In genomic region chr5:112923148-112923917, GRCh38 we compare ENCODE assay signal across 8 cellular contexts. TPM values are rescaled to one million over a fixed set of nuclear protein-coding genes. Genes with fewer than 3 reads are reported as not detected.
DNase-seq lines count a peak whose midpoint lies in the region; ATAC-seq and TF ChIP-seq lines count a peak whose summit lies in the region.

No MANE protein-coding gene starts in this region.

- peak; percentile 44 to 49 for DNase-seq in activated T-cell treated with anti-CD3 and anti-CD28 coated beads, Interleukin-2, amount 50 U/mL, for 48 hours
- peak; percentile 61 for DNase-seq in natural killer cell treated with Interleukin-12 subunit alpha and Interleukin-12 subunit beta and Interleukin-15 and Interleukin-18, amount 100 ng/mL, for 72 hours (ENCODE audit: low spot score)
- no peak for DNase-seq in testis
- no peak for DNase-seq in cerebellar nuclear complex (lab: John Stamatoyannopoulos, UW)
- no peak for DNase-seq in NCI-H2081 (lab: John Stamatoyannopoulos, UW)

- H3K4me1 Mint-ChIP-seq in natural killer cell treated with Interleukin-12 subunit alpha and Interleukin-12 subunit beta and Interleukin-15 and Interleukin-18, amount 100 ng/mL, for 72 hours (ENCODE audit: low read depth in 2 of 2) = peaks cover 39 to 55% of the 10 kb centered on the region in 2 donors

- intact Hi-C loops in testis (cut with DNase I; ENCODE audit: low total_unique reads) = no loop called here

- H3K4me1 ChIP-seq in testis = peaks cover 4% of the 10 kb centered on the region

- peak overlapping the region; percentile 65; the same call in 1 of the 2 replicates for H3K4me3 ChIP-seq in GM08714 (ENCODE audit: low read length)
- H3K4me3 ChIP-seq in testis = no peak overlapping the region

- WGBS in testis, 2 donors = 30 to 41% methylated on average over 6 of the region's 6 CpGs

- no peaks in the 10 kb centered on the region for H3K27me3 ChIP-seq in testis

- H3K27me3 Mint-ChIP-seq in natural killer cell treated with Interleukin-12 subunit alpha and Interleukin-12 subunit beta and Interleukin-15 and Interleukin-18, amount 100 ng/mL, for 72 hours = no peaks in the 10 kb centered on the region

- ATAC-seq in GM21360 (IDR thresholded peaks at IDR 0.05; ENCODE audit: unreplicated experiment) (peak; percentile 41), HG03521 (IDR thresholded peaks at IDR 0.05; ENCODE audit: unreplicated experiment) (peak; percentile 30)
- ATAC-seq in natural killer cell treated with Interleukin-12 subunit alpha and Interleukin-12 subunit beta and Interleukin-15 and Interleukin-18, amount 100 ng/mL, for 72 hours = peak; percentile 62 to 68

- no peaks in the 10 kb centered on the region for H3K9me3 Mint-ChIP-seq in natural killer cell treated with Interleukin-12 subunit alpha and Interleukin-12 subunit beta and Interleukin-15 and Interleukin-18, amount 100 ng/mL, for 72 hours

- H3K36me3 ChIP-seq in testis (ENCODE audit: low read depth, missing control alignments) = no peaks in the 10 kb centered on the region

- TF ChIP-seq POLR2A in testis (IDR thresholded peaks at IDR 0.05) = no peak

- TF ChIP-seq CTCF in testis (IDR thresholded peaks at IDR 0.05) = no peak

- H3K27ac ChIP-seq in testis = peak overlapping the region in 1 of 2 donors; percentile 45

- peak overlapping the region; percentile 81 to 95 for H3K27ac Mint-ChIP-seq in natural killer cell treated with Interleukin-12 subunit alpha and Interleukin-12 subunit beta and Interleukin-15 and Interleukin-18, amount 100 ng/mL, for 72 hours

- H3K36me3 Mint-ChIP-seq in natural killer cell treated with Interleukin-12 subunit alpha and Interleukin-12 subunit beta and Interleukin-15 and Interleukin-18, amount 100 ng/mL, for 72 hours = peaks cover 7% of the 10 kb centered on the region

- no peaks in the 10 kb centered on the region for H3K9me3 ChIP-seq in testis

- H3K4me3 Mint-ChIP-seq in natural killer cell treated with Interleukin-12 subunit alpha and Interleukin-12 subunit beta and Interleukin-15 and Interleukin-18, amount 100 ng/mL, for 72 hours = peak overlapping the region; percentile 82

RNA-seq across cellular contexts. Expression of gene REEP5, which starts 1.3 kb away (rescaled TPM):
- total RNA-seq in natural killer cell treated with Interleukin-12 subunit alpha and Interleukin-12 subunit beta and Interleukin-15 and Interleukin-18, amount 100 ng/mL, for 72 hours = 100 to 1,000 TPM; 102 to 113 TPM
- total RNA-seq in testis = 10 to 100 TPM; 33.3 to 34.2 TPM
- 75.6 TPM for polyA plus RNA-seq in testis (ENCODE audit: insufficient read depth, low read depth, low replicate concordance)

RNA-seq across cellular contexts. Expression of gene DCP2, which starts 53.3 kb away (rescaled TPM):
- 10 to 100 TPM; 76.9 to 95.1 TPM for total RNA-seq in natural killer cell treated with Interleukin-12 subunit alpha and Interleukin-12 subunit beta and Interleukin-15 and Interleukin-18, amount 100 ng/mL, for 72 hours
- 10 to 100 TPM; 32.4 to 36.8 TPM for total RNA-seq in testis
- 19.8 TPM for polyA plus RNA-seq in testis (ENCODE audit: insufficient read depth, low read depth, low replicate concordance)

Comparison
In these comparisons a context has a peak if more than half of its experiments do, and no peak if none do; other contexts are left out.
1. DNase-seq: peak in activated T-cell treated with anti-CD3 and anti-CD28 coated beads, Interleukin-2, amount 50 U/mL, for 48 hours (2 of 2) and natural killer cell treated with Interleukin-12 subunit alpha and Interleukin-12 subunit beta and Interleukin-15 and Interleukin-18, amount 100 ng/mL, for 72 hours (single experiment); none in testis (single experiment), cerebellar nuclear complex (0 of 2) and NCI-H2081 (0 of 2).
2. Peak in every context shown above with its lines, with median percentiles within 50 percentile points of each other: ATAC-seq.